In the genomic region with DNA sequence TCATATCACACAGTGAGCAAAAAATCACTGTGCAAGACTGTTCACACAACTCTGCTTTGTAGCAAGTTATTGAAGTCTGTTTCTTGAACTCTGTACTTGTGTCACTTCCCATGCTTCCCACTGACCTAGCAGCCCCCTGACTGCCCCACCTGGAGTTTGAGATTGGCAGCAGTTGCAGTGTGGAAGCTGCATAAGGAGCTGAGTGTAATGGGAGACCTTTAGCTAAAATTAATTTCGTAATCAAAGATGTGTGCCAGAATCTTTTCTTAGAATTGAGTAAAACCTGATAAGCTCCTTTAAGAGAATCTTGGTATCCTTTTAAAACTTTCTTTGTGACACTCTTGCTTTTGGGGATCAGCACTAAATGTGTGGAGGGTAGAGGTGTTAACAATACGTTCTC, we compare ENCODE assay signal across 1 cellular context.
TF ChIP-seq lines count a peak whose summit lies in the region.

No MANE protein-coding gene starts in this region.

TF ChIP-seq in SK-N-SH, 30 proteins besides CTCF, POLR2A, EP300 and RAD21 (continued from another document):
- TF ChIP-seq, protein P1, sequence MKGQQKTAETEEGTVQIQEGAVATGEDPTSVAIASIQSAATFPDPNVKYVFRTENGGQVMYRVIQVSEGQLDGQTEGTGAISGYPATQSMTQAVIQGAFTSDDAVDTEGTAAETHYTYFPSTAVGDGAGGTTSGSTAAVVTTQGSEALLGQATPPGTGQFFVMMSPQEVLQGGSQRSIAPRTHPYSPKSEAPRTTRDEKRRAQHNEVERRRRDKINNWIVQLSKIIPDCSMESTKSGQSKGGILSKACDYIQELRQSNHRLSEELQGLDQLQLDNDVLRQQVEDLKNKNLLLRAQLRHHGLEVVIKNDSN (IDR thresholded peaks at IDR 0.05; ENCODE audit: borderline replicate concordance, low read depth), result no peak
